8 cellular contexts compared by ENCODE assay signal in the genomic region with DNA sequence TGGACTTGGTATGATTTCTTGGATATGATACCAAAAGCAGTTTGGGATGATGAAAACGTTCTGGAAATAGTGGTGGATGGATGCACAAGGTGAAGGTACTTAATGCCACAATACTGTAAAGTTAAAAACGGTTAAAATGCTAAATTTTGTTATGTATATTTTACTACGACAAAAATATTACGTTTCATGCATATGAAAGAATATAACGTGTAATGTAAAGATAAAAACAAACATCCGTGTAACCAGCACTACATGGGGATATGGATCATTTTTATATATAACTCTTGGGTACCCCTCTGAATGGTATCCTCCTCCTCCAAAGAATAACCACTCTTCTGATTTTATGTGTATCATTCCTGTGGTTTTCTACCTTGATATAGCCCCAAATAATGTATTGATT. TPM values are rescaled to one million over a fixed set of nuclear protein-coding genes. Genes with fewer than 3 reads are reported as not detected.
DNase-seq lines count a peak whose midpoint lies in the region; ATAC-seq and TF ChIP-seq lines count a peak whose summit lies in the region.

No MANE protein-coding gene starts in this region.

- peaks cover 41% of the 10 kb centered on the region for H3K79me2 ChIP-seq in Loucy (ENCODE audit: insufficient read depth, low read length)

- no peaks in the 10 kb centered on the region for H3K9me3 Mint-ChIP-seq in CD8-positive, alpha-beta T cell
- H3K9me3 Mint-ChIP-seq in nephron: peaks cover 3% of the 10 kb centered on the region

- H3K4me1 Mint-ChIP-seq in CD8-positive, alpha-beta T cell (ENCODE audit: low read depth): peaks cover 26% of the 10 kb centered on the region
- H3K4me1 Mint-ChIP-seq in nephron: peaks cover 41% of the 10 kb centered on the region

- no peaks in the 10 kb centered on the region for H3K27me3 Mint-ChIP-seq in CD8-positive, alpha-beta T cell (ENCODE audit: low read depth)
- H3K27me3 Mint-ChIP-seq in nephron (ENCODE audit: low read depth): peaks cover 4% of the 10 kb centered on the region

- no peaks in the 10 kb centered on the region for H3K27me3 ChIP-seq in CD8-positive, alpha-beta T cell (ENCODE audit: insufficient read depth, low read length)
- no peaks in the 10 kb centered on the region for H3K27me3 ChIP-seq in Loucy (ENCODE audit: insufficient read depth, low read length, poor library complexity, severe bottlenecking)
- H3K27me3 ChIP-seq in colonic mucosa: no peaks in the 10 kb centered on the region

- no peak overlapping the region for H3K27ac ChIP-seq in CD8-positive, alpha-beta T cell (ENCODE audit: low read depth, low read length)
- peak overlapping the region; percentile 42 for H3K27ac ChIP-seq in colonic mucosa

- peak overlapping the region; percentile 77 for H3K4me2 ChIP-seq in Loucy (ENCODE audit: low read depth, low read length, poor library complexity, severe bottlenecking)

- peak overlapping the region; percentile 87 for H3K4me3 Mint-ChIP-seq in CD8-positive, alpha-beta T cell
- H3K4me3 Mint-ChIP-seq in nephron: peak overlapping the region; percentile 93 to 97 (median 95)

- H3K4me1 ChIP-seq in CD8-positive, alpha-beta T cell (ENCODE audit: insufficient read depth, low read length): peaks cover 11% of the 10 kb centered on the region
- H3K4me1 ChIP-seq in Loucy (ENCODE audit: insufficient read depth, low read length, poor library complexity, severe bottlenecking): peaks cover 37% of the 10 kb centered on the region
- H3K4me1 ChIP-seq in colonic mucosa: no peaks in the 10 kb centered on the region

- peak overlapping the region; percentile 84 for H3K27ac Mint-ChIP-seq in CD8-positive, alpha-beta T cell
- H3K27ac Mint-ChIP-seq in nephron: peak overlapping the region; percentile 80 to 90 (median 87)

- no peaks in the 10 kb centered on the region for H3K36me3 ChIP-seq in CD8-positive, alpha-beta T cell (ENCODE audit: insufficient read depth, low read length)
- peaks cover 7% of the 10 kb centered on the region; the same call in 1 of the 2 replicates for H3K36me3 ChIP-seq in Loucy (ENCODE audit: insufficient read depth, low read length)
- H3K36me3 ChIP-seq in colonic mucosa: no peaks in the 10 kb centered on the region

- no peaks in the 10 kb centered on the region for H3K36me3 Mint-ChIP-seq in CD8-positive, alpha-beta T cell
- H3K36me3 Mint-ChIP-seq in nephron (ENCODE audit: low read depth): peaks cover 4% of the 10 kb centered on the region

- intact Hi-C loops in CD8-positive, alpha-beta T cell (cut with DNase I, micrococcal nuclease): loop anchor here (1.0 to 10.0 kb wide), 14 partner anchors 11 to 1290 kb away; a partner anchor contains a TSS
- intact Hi-C loops in colonic mucosa (cut with DNase I): loop anchor here (10.0 kb wide), 1 partner anchor 90 kb away; a partner anchor contains a TSS

- peaks cover 33% of the 10 kb centered on the region for H4K20me1 ChIP-seq in Loucy (ENCODE audit: insufficient read depth, low read length, poor library complexity, severe bottlenecking)

- ATAC-seq in CD8-positive, alpha-beta T cell: no peak
- no peak for ATAC-seq in HG03097 (IDR thresholded peaks at IDR 0.05; ENCODE audit: low FRiP score, unreplicated experiment)
- ATAC-seq in HG03159 (IDR thresholded peaks at IDR 0.05; ENCODE audit: unreplicated experiment): no peak

- no peak for DNase-seq in CD8-positive, alpha-beta T cell
- no peak for DNase-seq in colonic mucosa
- DNase-seq in HT-29 (ENCODE audit: low spot score): no peak
- no peak for DNase-seq in HUDEP-2 (lab: John Stamatoyannopoulos, UW; ENCODE audit: unreplicated experiment in 76 of 76)

- H3K9ac ChIP-seq in Loucy (ENCODE audit: low read depth, low read length, poor library complexity, severe bottlenecking) (peak overlapping the region; percentile 71), colonic mucosa (ENCODE audit: low read depth in 2 of 2, low read length in 2 of 2) (peak overlapping the region in 1 of 2 donors; percentile 64)

- CTCF ChIA-PET in CD8-positive, alpha-beta T cell (lab: Charles Lee): interaction anchor here (1.0 to 2.6 kb wide), 4 partner anchors 11 to 474 kb away, joined by 3 to 18 read pairs (median 8); no protein-coding TSS in a partner anchor

- H3K9me2 ChIP-seq in Loucy (replicated peaks; ENCODE audit: low read depth, low read length): no peaks in the 10 kb centered on the region

- peak overlapping the region; percentile 82 for H2AFZ ChIP-seq in Loucy (ENCODE audit: low read length)

- H3F3A ChIP-seq in Loucy (ENCODE audit: low read depth): no peaks in the 10 kb centered on the region

- POLR2A ChIA-PET in CD8-positive, alpha-beta T cell (lab: Charles Lee): interaction anchor here (0.6 to 2.6 kb wide), 16 partner anchors 9 to 468 kb away, joined by 3 to 23 read pairs (median 4); a partner anchor contains a TSS

- no peak for TF ChIP-seq CTCF in CD8-positive, alpha-beta T cell (IDR thresholded peaks at IDR 0.05)
- TF ChIP-seq CTCF in Loucy (conservative IDR thresholded peaks at IDR 0.05; ENCODE audit: low read length) (no peak), colonic mucosa (IDR thresholded peaks at IDR 0.05) (no peak), nephron (IDR thresholded peaks at IDR 0.05; ENCODE audit: unreplicated experiment in 3 of 3) (no peak)

- H3K4me3 ChIP-seq in CD8-positive, alpha-beta T cell (ENCODE audit: low read depth, low read length): peak overlapping the region; percentile 74
- H3K4me3 ChIP-seq in Loucy (ENCODE audit: low read length, poor library complexity, severe bottlenecking): peak overlapping the region; percentile 76
- peak overlapping the region; percentile 85 for H3K4me3 ChIP-seq in colonic mucosa

- no peaks in the 10 kb centered on the region for H3K9me3 ChIP-seq in CD8-positive, alpha-beta T cell (ENCODE audit: low read length)
- H3K9me3 ChIP-seq in Loucy (ENCODE audit: insufficient read depth, low read depth, low read length) (no peaks in the 10 kb centered on the region), colonic mucosa (no peaks in the 10 kb centered on the region)

RNA-seq across cellular contexts. Expression of a gene that starts 0.9 kb away (rescaled TPM):
- 1 to 10 TPM; 3.4 TPM for total RNA-seq in CD8-positive, alpha-beta T cell
- total RNA-seq in colonic mucosa: 10 to 100 TPM; 11.4 to 28.1 TPM
- total RNA-seq in HT-29 (2014; rRNA removed; shearing (Covaris generic)): 15.2 and 15.3 TPM in 2 replicates
